Comparison of ENCODE assay signal across 20 cellular contexts in genomic region chr1:160576866-160577265, GRCh38. TPM values are rescaled to one million over a fixed set of nuclear protein-coding genes. Genes with fewer than 3 reads are reported as not detected.
DNase-seq lines count a peak whose midpoint lies in the region; ATAC-seq and TF ChIP-seq lines count a peak whose summit lies in the region.
"Had no signal": no experiment of that assay in that cellular context is flagged by ENCODE, and none has a peak within 500 bp of the region (broad histone marks: within the 10 kb centered on the region; RNA-seq: fewer than 3 reads in every experiment).

No MANE protein-coding gene starts in this region.

- H3K27me3 Mint-ChIP-seq in activated CD4-positive, alpha-beta T cell treated with anti-CD3 and anti-CD28 coated beads for 36 hours: no peaks in the 10 kb centered on the region
- no peaks in the 10 kb centered on the region for H3K27me3 Mint-ChIP-seq in central memory CD8-positive, alpha-beta T cell
- no peaks in the 10 kb centered on the region for H3K27me3 Mint-ChIP-seq in stimulated activated naive CD8-positive, alpha-beta T cell treated with anti-CD3 and anti-CD28 coated beads, Interleukin-15, Interleukin-2, amounts not matched to agents 100 ng/mL and 50 ng/mL, for 24 hours

- H3K36me3 ChIP-seq in OCI-LY7 (ENCODE audit: insufficient read depth, low read length): peaks cover 22% of the 10 kb centered on the region
- H3K36me3 ChIP-seq: ascending aorta, gastrocnemius medialis, tibial nerve had no signal

- peak; percentile 40 for ATAC-seq in activated CD4-positive, alpha-beta T cell treated with anti-CD3 and anti-CD28 coated beads for 36 hours
- no peak for ATAC-seq in central memory CD8-positive, alpha-beta T cell (replicated peaks; ENCODE audit: extremely low read depth, poor library complexity, severe bottlenecking)
- ATAC-seq in right cardiac atrium (no peak), GM19328 (IDR thresholded peaks at IDR 0.05; ENCODE audit: unreplicated experiment) (no peak)
- ATAC-seq: gastrocnemius medialis had no signal

- no peak overlapping the region for H2AFZ ChIP-seq in OCI-LY7 (ENCODE audit: low read length)
- H2AFZ ChIP-seq: PC-9 had no signal

- H3K4me3 ChIP-seq in OCI-LY7 (ENCODE audit: low read depth, low read length, poor library complexity, severe bottlenecking) (peak overlapping the region; percentile 76), right cardiac atrium (ENCODE audit: low read length) (no peak overlapping the region)
- H3K4me3 ChIP-seq: ascending aorta, gastrocnemius medialis, PC-9, SK-N-MC had no signal

- H3K79me2 ChIP-seq in OCI-LY7 (ENCODE audit: insufficient read depth, low read depth, low read length): peaks cover 52% of the 10 kb centered on the region

- H3K27ac Mint-ChIP-seq in activated CD4-positive, alpha-beta T cell treated with anti-CD3 and anti-CD28 coated beads for 36 hours: peak overlapping the region; percentile 96
- H3K27ac Mint-ChIP-seq in central memory CD8-positive, alpha-beta T cell (ENCODE audit: low read depth): peak overlapping the region; percentile 87
- H3K27ac Mint-ChIP-seq in stimulated activated naive CD8-positive, alpha-beta T cell treated with anti-CD3 and anti-CD28 coated beads, Interleukin-15, Interleukin-2, amounts not matched to agents 100 ng/mL and 50 ng/mL, for 24 hours: peak overlapping the region; percentile 99

- WGBS in right cardiac atrium: 40% methylated on average over 2 of the region's 2 CpGs

- BruUV-seq in OCI-LY7 (replicated peaks; lab: Mats Ljungman, UMichigan): no TSS peak

- H3K27ac ChIP-seq in OCI-LY7 (ENCODE audit: low read depth, low read length, poor library complexity, severe bottlenecking) (peak overlapping the region; percentile 79), right cardiac atrium (ENCODE audit: low read length) (no peak overlapping the region)
- H3K27ac ChIP-seq: ascending aorta, gastrocnemius medialis, PC-9, SK-N-MC had no signal

- POLR2A ChIA-PET in activated CD4-positive, alpha-beta T cell treated with anti-CD3 and anti-CD28 coated beads for 36 hours (lab: Charles Lee): interaction anchor here (0.5 kb wide), 1 partner anchor 349 kb away, joined by 5 read pairs; no protein-coding TSS in a partner anchor
- POLR2A ChIA-PET in OCI-LY7 (lab: Charles Lee): interaction anchor here (1.0 to 4.2 kb wide), 4 partner anchors 22 to 103 kb away, joined by 3 to 23 read pairs (median 5); no protein-coding TSS in a partner anchor

- DNase-seq in activated CD4-positive, alpha-beta T cell treated with anti-CD3 and anti-CD28 coated beads for 36 hours: no peak
- no peak for DNase-seq in activated CD4-positive, alpha-beta T cell treated with anti-CD3 and anti-CD28 coated beads for 4 hours
- DNase-seq in OCI-LY7 (ENCODE audit: low spot score) (no peak), NCI-H2227 (lab: John Stamatoyannopoulos, UW; ENCODE audit: unreplicated experiment) (no peak), right cardiac atrium (no peak)
- DNase-seq in central memory CD8-positive, alpha-beta T cell (ENCODE audit: low spot score in 2 of 2): no peak
- DNase-seq: activated CD8-positive, alpha-beta memory T cell treated with anti-CD3 and anti-CD28 coated beads, Interleukin-2, amount 50 U/mL, for 48 hours; gastrocnemius medialis; HCEC 1CT; NCI-H1092 treated with DMSO at 0.1 percent for 48 hours; NCI-H2107; NCI-H526 treated with DMSO at 0.1 percent for 48 hours; PC-9; retina had no signal

- H3K4me3 Mint-ChIP-seq in activated CD4-positive, alpha-beta T cell treated with anti-CD3 and anti-CD28 coated beads for 36 hours: peak overlapping the region; percentile 77
- H3K4me3 Mint-ChIP-seq in central memory CD8-positive, alpha-beta T cell: peak overlapping the region; percentile 94
- H3K4me3 Mint-ChIP-seq in stimulated activated naive CD8-positive, alpha-beta T cell treated with anti-CD3 and anti-CD28 coated beads, Interleukin-15, Interleukin-2, amounts not matched to agents 100 ng/mL and 50 ng/mL, for 24 hours: peak overlapping the region; percentile 89

- H3K27me3 ChIP-seq in right cardiac atrium (ENCODE audit: control insufficient read depth, insufficient read depth): no peaks in the 10 kb centered on the region
- H3K27me3 ChIP-seq: ascending aorta, gastrocnemius medialis, tibial nerve had no signal

- intact Hi-C loops in activated CD4-positive, alpha-beta T cell treated with anti-CD3 and anti-CD28 coated beads for 36 hours (cut with DNase I, micrococcal nuclease): loop anchor here (1.0 to 5.0 kb wide), 7 partner anchors 9 to 315 kb away; partner anchors contain the start of genes DCAF8 (in 1 of the 2) and SLAMF6 (in 1 of the 2)
- intact Hi-C loops in OCI-LY7 (cut with micrococcal nuclease; ENCODE audit: unreplicated experiment) (no loop called here), right cardiac atrium (cut with DNase I) (no loop called here)

- no peaks in the 10 kb centered on the region for H4K20me1 ChIP-seq in OCI-LY7 (ENCODE audit: insufficient read depth, low read length)

- H3K4me1 Mint-ChIP-seq in activated CD4-positive, alpha-beta T cell treated with anti-CD3 and anti-CD28 coated beads for 36 hours: peaks cover 89% of the 10 kb centered on the region
- peaks cover 86% of the 10 kb centered on the region for H3K4me1 Mint-ChIP-seq in central memory CD8-positive, alpha-beta T cell
- H3K4me1 Mint-ChIP-seq in stimulated activated naive CD8-positive, alpha-beta T cell treated with anti-CD3 and anti-CD28 coated beads, Interleukin-15, Interleukin-2, amounts not matched to agents 100 ng/mL and 50 ng/mL, for 24 hours (ENCODE audit: low read depth): peaks cover 94% of the 10 kb centered on the region

- no peak for TF ChIP-seq CTCF in OCI-LY7 (conservative IDR thresholded peaks at IDR 0.05; ENCODE audit: low read length)

- H3K4me1 ChIP-seq in OCI-LY7 (ENCODE audit: insufficient read depth, low read length, poor library complexity, severe bottlenecking): peaks cover 59% of the 10 kb centered on the region
- H3K4me1 ChIP-seq in right cardiac atrium (ENCODE audit: control insufficient read depth, insufficient read depth, low read length): no peaks in the 10 kb centered on the region
- H3K4me1 ChIP-seq: ascending aorta, gastrocnemius medialis had no signal

- peak overlapping the region; percentile 92 for H3K4me2 ChIP-seq in OCI-LY7 (ENCODE audit: low read length)
- H3K4me2 ChIP-seq: PC-9 had no signal

- CTCF ChIA-PET in activated CD4-positive, alpha-beta T cell treated with anti-CD3 and anti-CD28 coated beads for 36 hours (lab: Charles Lee): interaction anchor here (1.0 to 2.0 kb wide), 11 partner anchors 10 to 150 kb away, joined by 3 to 8 read pairs (median 4); no protein-coding TSS in a partner anchor
- CTCF ChIA-PET in OCI-LY7 (lab: Charles Lee; ENCODE audit: unreplicated experiment): no interaction called here

- H3K9me3 ChIP-seq in OCI-LY7 (ENCODE audit: low read length) (no peaks in the 10 kb centered on the region), right cardiac atrium (ENCODE audit: control insufficient read depth, low read length) (no peaks in the 10 kb centered on the region)
- H3K9me3 ChIP-seq: ascending aorta, gastrocnemius medialis, tibial nerve had no signal

- peaks cover 5% of the 10 kb centered on the region for H3K36me3 Mint-ChIP-seq in activated CD4-positive, alpha-beta T cell treated with anti-CD3 and anti-CD28 coated beads for 36 hours (ENCODE audit: low read depth)
- peaks cover 12% of the 10 kb centered on the region for H3K36me3 Mint-ChIP-seq in central memory CD8-positive, alpha-beta T cell (ENCODE audit: insufficient read depth)
- peaks cover 28% of the 10 kb centered on the region for H3K36me3 Mint-ChIP-seq in stimulated activated naive CD8-positive, alpha-beta T cell treated with anti-CD3 and anti-CD28 coated beads, Interleukin-15, Interleukin-2, amounts not matched to agents 100 ng/mL and 50 ng/mL, for 24 hours (ENCODE audit: low read depth)

- no peaks in the 10 kb centered on the region for H3K9me2 ChIP-seq in OCI-LY7 (ENCODE audit: insufficient read depth, low read length)

- peaks cover 1% of the 10 kb centered on the region for H3K9me3 Mint-ChIP-seq in activated CD4-positive, alpha-beta T cell treated with anti-CD3 and anti-CD28 coated beads for 36 hours (ENCODE audit: low read depth)
- H3K9me3 Mint-ChIP-seq in central memory CD8-positive, alpha-beta T cell: no peaks in the 10 kb centered on the region
- H3K9me3 Mint-ChIP-seq in stimulated activated naive CD8-positive, alpha-beta T cell treated with anti-CD3 and anti-CD28 coated beads, Interleukin-15, Interleukin-2, amounts not matched to agents 100 ng/mL and 50 ng/mL, for 24 hours: peaks cover 5% of the 10 kb centered on the region

RNA-seq across cellular contexts. Expression of gene CD84, which starts 2.4 kb away (rescaled TPM):
- 10 to 100 TPM; 14.8 to 17.8 TPM for total RNA-seq in activated CD4-positive, alpha-beta T cell treated with anti-CD3 and anti-CD28 coated beads for 36 hours
- total RNA-seq in OCI-LY7 (2014; rRNA removed; shearing (Covaris generic)): 23.3 and 23.4 TPM in 2 replicates
- total RNA-seq in OCI-LY7 (2022): 22.2 and 28.8 TPM in 2 replicates
- 1 to 10 TPM; 4.2 to 5.7 (median 5.3) TPM for total RNA-seq in right cardiac atrium
- polyA plus RNA-seq in right cardiac atrium: 0.61 TPM
- total RNA-seq: PC-9 had no signal
- polyA plus RNA-seq: neural cell had no signal

RNA-seq across cellular contexts. Expression of gene SLAMF6, which starts 53.8 kb away (rescaled TPM):
- total RNA-seq in activated CD4-positive, alpha-beta T cell treated with anti-CD3 and anti-CD28 coated beads for 36 hours: 10 to 100 TPM; 45.9 to 55.0 TPM
- 39.8 and 43.0 TPM in 2 replicates for total RNA-seq in OCI-LY7 (2014; rRNA removed; shearing (Covaris generic))
- total RNA-seq in OCI-LY7 (2022) (65.1 and 72.4 TPM in 2 replicates), right cardiac atrium (under 1 TPM; 0.34 to 0.66 (median 0.52) TPM)
- polyA plus RNA-seq in right cardiac atrium: 0.34 TPM
- total RNA-seq: ascending aorta, PC-9 had no signal
- polyA plus RNA-seq: neural cell had no signal

Comparison
In these comparisons a context has a peak if more than half of its experiments do, and no peak if none do; other contexts are left out.
1. RNA of gene SLAMF6, which starts 53.8 kb away (total RNA-seq): 39.8 to 72.4 TPM in OCI-LY7 and 45.9 to 55.0 TPM in activated CD4-positive, alpha-beta T cell treated with anti-CD3 and anti-CD28 coated beads for 36 hours; 0.34 to 0.66 TPM in right cardiac atrium; every median in the first group is over 10 times any median in the second.
2. intact Hi-C loops: an anchor here in activated CD4-positive, alpha-beta T cell treated with anti-CD3 and anti-CD28 coated beads for 36 hours (1.0 to 5.0 kb wide); none called in OCI-LY7 and right cardiac atrium.
3. Peak in every context shown above with its lines, with median percentiles within 50 percentile points of each other: H3K27ac Mint-ChIP-seq and H3K4me3 Mint-ChIP-seq.